Comparison of ENCODE assay signal across 8 cellular contexts in genomic region chr10:96834121-96834520, GRCh38. TPM values are rescaled to one million over a fixed set of nuclear protein-coding genes. Genes with fewer than 3 reads are reported as not detected.
DNase-seq lines count a peak whose midpoint lies in the region; ATAC-seq and TF ChIP-seq lines count a peak whose summit lies in the region.

No MANE protein-coding gene starts in this region.

- H3K4me1 Mint-ChIP-seq in endothelial cell (ENCODE audit: unreplicated experiment) (peaks cover 31% of the 10 kb centered on the region), osteocyte (ENCODE audit: unreplicated experiment) (peaks cover 51% of the 10 kb centered on the region)

- peaks cover 8% of the 10 kb centered on the region for H3K36me3 Mint-ChIP-seq in endothelial cell (ENCODE audit: low read depth, unreplicated experiment)
- no peaks in the 10 kb centered on the region for H3K36me3 Mint-ChIP-seq in osteocyte (ENCODE audit: unreplicated experiment)

- H3K27ac Mint-ChIP-seq in endothelial cell (ENCODE audit: unreplicated experiment), result peak overlapping the region; percentile 86
- peak overlapping the region; percentile 92 for H3K27ac Mint-ChIP-seq in osteocyte (ENCODE audit: unreplicated experiment)

- H2AFZ ChIP-seq in OCI-LY3 (ENCODE audit: low read depth, low read length), result no peak overlapping the region

- H3K27ac ChIP-seq in OCI-LY3 (ENCODE audit: low read length), result no peak overlapping the region

- peaks cover 35% of the 10 kb centered on the region for H3K4me1 ChIP-seq in OCI-LY3 (ENCODE audit: low read length)

- DNase-seq in EH (ENCODE audit: low read depth), result peak; percentile 30
- DNase-seq in endothelial cell (ENCODE audit: low spot score), result no peak
- no peak for DNase-seq in osteocyte (ENCODE audit: extremely low spot score, unreplicated experiment)
- no peak for DNase-seq in UCSD-AML1 (lab: John Stamatoyannopoulos, UW; ENCODE audit: unreplicated experiment)
- DNase-seq in NCI-H2227 treated with DMSO at 0.1 percent for 48 hours (lab: John Stamatoyannopoulos, UW), result no peak
- no peak for DNase-seq in OCI-M2 (lab: John Stamatoyannopoulos, UW; ENCODE audit: unreplicated experiment)

- no peak for ATAC-seq in HG03097 (IDR thresholded peaks at IDR 0.05; ENCODE audit: low FRiP score, unreplicated experiment)

- TF ChIP-seq CTCF in OCI-LY3 (IDR thresholded peaks at IDR 0.05; ENCODE audit: low read depth, low read length) (no peak), endothelial cell (IDR thresholded peaks at IDR 0.05; ENCODE audit: unreplicated experiment) (no peak), osteocyte (IDR thresholded peaks at IDR 0.05) (no peak)

- H3K27me3 Mint-ChIP-seq in endothelial cell (ENCODE audit: unreplicated experiment), result peaks cover 11% of the 10 kb centered on the region
- H3K27me3 Mint-ChIP-seq in osteocyte (ENCODE audit: unreplicated experiment), result no peaks in the 10 kb centered on the region

- H3K4me3 Mint-ChIP-seq in endothelial cell (ENCODE audit: unreplicated experiment), result peak overlapping the region; percentile 99
- peak overlapping the region; percentile 94 for H3K4me3 Mint-ChIP-seq in osteocyte (ENCODE audit: unreplicated experiment)

- H3K9me3 Mint-ChIP-seq in endothelial cell (ENCODE audit: unreplicated experiment) (no peaks in the 10 kb centered on the region), osteocyte (ENCODE audit: unreplicated experiment) (no peaks in the 10 kb centered on the region)

- peaks cover 39% of the 10 kb centered on the region for H4K20me1 ChIP-seq in OCI-LY3 (ENCODE audit: insufficient read depth, low read length)

- peaks cover 3% of the 10 kb centered on the region for H3K36me3 ChIP-seq in OCI-LY3 (replicated peaks; ENCODE audit: low read depth, low read length)

- no peaks in the 10 kb centered on the region for H3K9me3 ChIP-seq in OCI-LY3 (ENCODE audit: insufficient read depth, low read length)

- H3K9ac ChIP-seq in OCI-LY3 (ENCODE audit: low read length), result peak overlapping the region; percentile 77; the same call in 1 of the 2 replicates

- H3K27me3 ChIP-seq in OCI-LY3 (ENCODE audit: low read depth, low read length), result no peaks in the 10 kb centered on the region

- H3K4me3 ChIP-seq in OCI-LY3 (ENCODE audit: low read length), result peak overlapping the region; percentile 90

- H3K79me2 ChIP-seq in OCI-LY3 (ENCODE audit: low read length), result peaks cover 63% of the 10 kb centered on the region

- H3K4me2 ChIP-seq in OCI-LY3 (ENCODE audit: low read length), result peak overlapping the region; percentile 94

RNA-seq across cellular contexts. Expression of gene LCOR, which starts 2.0 kb away (rescaled TPM):
- total RNA-seq in endothelial cell (ENCODE audit: unreplicated experiment) (36.6 TPM), osteocyte (22.6 and 26.8 TPM in 2 replicates)
